ENCODE assay signal across 19 cellular contexts in genomic region chrX:153601511-153602110, GRCh38. TPM values are rescaled to one million over a fixed set of nuclear protein-coding genes. Genes with fewer than 3 reads are reported as not detected.
"Had no signal": no experiment of that assay in that cellular context is flagged by ENCODE, and none has a peak within 500 bp of the region (broad histone marks: within the 10 kb centered on the region; RNA-seq: fewer than 3 reads in every experiment).

No MANE protein-coding gene starts in this region.

- H3K4me3 Mint-ChIP-seq: activated CD4-positive, alpha-beta T cell treated with anti-CD3 and anti-CD28 coated beads for 36 hours had no signal

- H3K27me3 Mint-ChIP-seq: activated CD4-positive, alpha-beta T cell treated with anti-CD3 and anti-CD28 coated beads for 36 hours had no signal

- H3K9me3 ChIP-seq: ascending aorta, esophagus squamous epithelium, neutrophil, right atrium auricular region, transverse colon had no signal

- H3K36me3 ChIP-seq: ascending aorta, cardiac muscle cell, esophagus squamous epithelium, neutrophil, right atrium auricular region, transverse colon had no signal

- ATAC-seq: activated CD4-positive, alpha-beta T cell treated with anti-CD3 and anti-CD28 coated beads for 36 hours; activated CD8-positive, alpha-beta T cell treated with anti-CD3 and anti-CD28 coated beads, Interleukin-2, amount 10 ng/mL, durations not matched to agents 7 days and 5 days had no signal

- H3K27ac ChIP-seq: ascending aorta, cardiac muscle cell, esophagus squamous epithelium, neutrophil, right atrium auricular region, transverse colon, VCaP had no signal

- H3K27me3 ChIP-seq: ascending aorta, esophagus squamous epithelium, neutrophil, right atrium auricular region, transverse colon had no signal

- H3K4me1 ChIP-seq: ascending aorta had no signal

- H3K4me3 ChIP-seq: ascending aorta, cardiac muscle cell, esophagus squamous epithelium, right atrium auricular region, transverse colon had no signal

- H3K27ac Mint-ChIP-seq: activated CD4-positive, alpha-beta T cell treated with anti-CD3 and anti-CD28 coated beads for 36 hours; activated CD8-positive, alpha-beta T cell treated with anti-CD3 and anti-CD28 coated beads, Interleukin-2, amount 10 ng/mL, durations not matched to agents 7 days and 5 days had no signal

- DNase-seq: activated CD4-positive, alpha-beta T cell treated with anti-CD3 and anti-CD28 coated beads for 36 hours; activated CD8-positive, alpha-beta memory T cell treated with anti-CD3 and anti-CD28 coated beads, Interleukin-2, amount 50 U/mL, for 4 hours; activated CD8-positive, alpha-beta T cell treated with anti-CD3 and anti-CD28 coated beads, Interleukin-2, amount 10 ng/mL, durations not matched to agents 7 days and 5 days; esophagus squamous epithelium; immature natural killer cell; SIG-M5; stimulated activated CD4-positive, alpha-beta T cell treated with anti-CD3 and anti-CD28 coated beads, Interleukin-15, amount 100 ng/mL, for 24 hours; stimulated activated CD4-positive, alpha-beta T cell treated with anti-CD3 and anti-CD28 coated beads, Interleukin-4, amount 100 ng/mL, for 4 hours; stimulated activated CD8-positive, alpha-beta memory T cell treated with anti-CD3 and anti-CD28 coated beads, Interleukin-4, amount 100 ng/mL, for 48 hours; stimulated activated naive CD4-positive, alpha-beta T cell treated with Interleukin-2 at 50 U/mL for 16 hours; transverse colon had no signal

- H3K9me3 Mint-ChIP-seq: immature natural killer cell had no signal

- H3K36me3 Mint-ChIP-seq: immature natural killer cell had no signal

RNA-seq across cellular contexts. Expression of gene DUSP9, which starts 45.4 kb away (rescaled TPM):
- total RNA-seq: activated CD8-positive, alpha-beta T cell treated with anti-CD3 and anti-CD28 coated beads, Interleukin-2, amount 10 ng/mL, durations not matched to agents 7 days and 5 days; ascending aorta; endothelial cell of umbilical vein; fibroblast of villous mesenchyme; right atrium auricular region; skeletal muscle tissue; transverse colon had no signal
- polyA plus RNA-seq: immature natural killer cell had no signal
